Comparison of ENCODE assay signal across 8 cellular contexts in the genomic region with DNA sequence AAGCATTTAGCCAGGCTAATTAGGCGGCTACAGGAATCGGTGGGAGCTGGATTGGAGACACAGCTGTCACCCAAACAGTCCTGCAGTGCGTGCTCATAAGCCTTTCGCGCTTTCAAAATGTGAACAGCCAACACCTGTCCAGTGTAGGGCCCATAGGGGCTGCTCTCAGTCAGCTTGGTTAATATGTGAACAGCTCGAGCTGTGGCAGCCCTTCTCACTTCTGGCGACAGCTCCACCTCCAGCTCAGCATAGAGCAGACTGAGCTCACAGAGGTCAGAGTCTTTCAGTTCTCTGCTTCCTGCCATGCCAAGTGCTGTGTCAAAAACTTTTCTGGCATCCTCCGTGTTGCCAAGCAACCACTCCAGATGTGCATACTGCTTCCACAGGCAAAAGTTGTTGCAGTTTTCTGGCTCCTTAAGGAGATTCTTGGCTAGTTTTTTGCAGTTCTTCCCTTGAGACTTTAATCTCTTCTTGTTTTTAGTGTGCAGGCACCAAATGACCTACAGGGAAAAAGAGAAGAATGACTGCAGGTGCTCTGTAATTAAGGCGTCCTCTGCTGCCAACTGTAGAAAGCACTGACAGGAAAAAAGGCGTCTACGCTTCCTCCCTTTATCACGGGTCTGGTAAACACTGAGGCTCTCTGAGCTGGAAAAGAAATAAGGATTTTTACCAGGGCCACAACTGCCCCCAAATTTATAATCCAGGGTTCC. TPM values are rescaled to one million over a fixed set of nuclear protein-coding genes. Genes with fewer than 3 reads are reported as not detected.
DNase-seq lines count a peak whose midpoint lies in the region; ATAC-seq, FAIRE-seq and TF ChIP-seq lines count a peak whose summit lies in the region.
"Had no signal": no experiment of that assay in that cellular context is flagged by ENCODE, and none has a peak within 500 bp of the region (broad histone marks: within the 10 kb centered on the region; RNA-seq: fewer than 3 reads in every experiment).

No MANE protein-coding gene starts in this region.

- no peak overlapping the region for H3K9ac ChIP-seq in OCI-LY3 (ENCODE audit: low read length)

- H3K4me3 ChIP-seq in OCI-LY3 (ENCODE audit: low read length) (peak overlapping the region; percentile 12), pancreas (no peak overlapping the region)

- H3K4me2 ChIP-seq in OCI-LY3 (ENCODE audit: low read length), result peak overlapping the region; percentile 67

- no peak for FAIRE-seq in pancreas (lab: Jason Lieb, UNC)

- intact Hi-C loops in pancreas (cut with DNase I), result no loop called here

- ATAC-seq in GM19395 (IDR thresholded peaks at IDR 0.05; ENCODE audit: unreplicated experiment) (peak; percentile 99), HG02943 (IDR thresholded peaks at IDR 0.05; ENCODE audit: low read depth, unreplicated experiment) (peak; percentile 100), pancreas (peak in 3 of 4 donors; percentile 51 to 84 (median 76))

- peaks cover 43% of the 10 kb centered on the region for H3K36me3 ChIP-seq in OCI-LY3 (replicated peaks; ENCODE audit: low read depth, low read length)
- H3K36me3 ChIP-seq in pancreas, result peaks cover 0 to 47% (median 13%) of the 10 kb centered on the region in 3 donors

- H3K9me3 ChIP-seq in OCI-LY3 (ENCODE audit: insufficient read depth, low read length), result no peaks in the 10 kb centered on the region
- no peaks in the 10 kb centered on the region for H3K9me3 ChIP-seq in pancreas

- H2AFZ ChIP-seq in OCI-LY3 (ENCODE audit: low read depth, low read length), result no peak overlapping the region

- peaks cover 22% of the 10 kb centered on the region for H3K4me1 ChIP-seq in OCI-LY3 (ENCODE audit: low read length)
- no peaks in the 10 kb centered on the region for H3K4me1 ChIP-seq in pancreas

- WGBS in pancreas, 2 donors, result 76 to 78% methylated on average over 12 of the region's 12 CpGs

- H3K27ac ChIP-seq in OCI-LY3 (ENCODE audit: low read length) (peak overlapping the region; percentile 77), pancreas (no peak overlapping the region)

- in situ Hi-C loops in ACHN (cut with HindIII; ENCODE audit: low pct_ligation_motif_present, low pct_unique_long_range_greater_than_20kb, low sequenced_read_pairs), result no loop called here

- H3K27me3 ChIP-seq in OCI-LY3 (ENCODE audit: low read depth, low read length) (no peaks in the 10 kb centered on the region), pancreas (no peaks in the 10 kb centered on the region)

- no peaks in the 10 kb centered on the region for H3K79me2 ChIP-seq in OCI-LY3 (ENCODE audit: low read length)

- TF ChIP-seq CTCF in OCI-LY3 (IDR thresholded peaks at IDR 0.05; ENCODE audit: low read depth, low read length) (no peak; the same call in 1 of the 2 replicates), pancreas (IDR thresholded peaks at IDR 0.05) (no peak)

- no peaks in the 10 kb centered on the region for H4K20me1 ChIP-seq in OCI-LY3 (ENCODE audit: insufficient read depth, low read length)

- DNase-seq in pancreas (no peak), ecto neural progenitor cell (ENCODE audit: low spot score) (no peak), HK-2 (ENCODE audit: unreplicated experiment) (no peak), ACHN (no peak)
- DNase-seq: nephron progenitor cell had no signal

RNA-seq across cellular contexts. Expression of a gene that starts 32.4 kb away (rescaled TPM):
- total RNA-seq in pancreas, result 10 to 100 TPM; 24.4 to 42.3 (median 37.2) TPM
- polyA plus RNA-seq in pancreas, result 10 to 100 TPM; 35.1 to 71.4 TPM

RNA-seq across cellular contexts. Expression of a gene that starts 42.9 kb away (rescaled TPM):
- 10 to 100 TPM in 1 of 6 donors, 1 to 10 TPM in 5; 7.0 to 12.7 (median 8.6) TPM for total RNA-seq in pancreas
- polyA plus RNA-seq in pancreas, result 10 to 100 TPM; 10.4 to 12.5 TPM
